Comparison of ENCODE assay signal across 18 cellular contexts in genomic region chr18:36162981-36163380, GRCh38. TPM values are rescaled to one million over a fixed set of nuclear protein-coding genes. Genes with fewer than 3 reads are reported as not detected.
DNase-seq lines count a peak whose midpoint lies in the region; ATAC-seq, FAIRE-seq and TF ChIP-seq lines count a peak whose summit lies in the region.
"Had no signal": no experiment of that assay in that cellular context is flagged by ENCODE, and none has a peak within 500 bp of the region (broad histone marks: within the 10 kb centered on the region; RNA-seq: fewer than 3 reads in every experiment).

No MANE protein-coding gene starts in this region.

- TF ChIP-seq CTCF in fibroblast of the aortic adventitia (IDR thresholded peaks at IDR 0.05; ENCODE audit: insufficient read depth, low read length) (no peak), uterus (IDR thresholded peaks at IDR 0.05) (no peak)

- H3K4me3 Mint-ChIP-seq in CD4-positive, CD25-positive, alpha-beta regulatory T cell: no peak overlapping the region
- H3K4me3 Mint-ChIP-seq in activated T-cell treated with anti-CD3 and anti-CD28 coated beads, Interleukin-2, amount 50 U/mL, for 4 hours: no peak overlapping the region
- H3K4me3 Mint-ChIP-seq: CD4-positive, alpha-beta memory T cell; HFFc6; IgD-negative memory B cell had no signal

- H3K27me3 ChIP-seq in CD4-positive, CD25-positive, alpha-beta regulatory T cell (ENCODE audit: control insufficient read depth, insufficient read depth, low read length): no peaks in the 10 kb centered on the region
- H3K27me3 ChIP-seq in uterus (no peaks in the 10 kb centered on the region), small intestine (ENCODE audit: control insufficient read depth in 2 of 2, insufficient read depth in 2 of 2, low read length in 2 of 2) (no peaks in the 10 kb centered on the region)
- H3K27me3 ChIP-seq: BLaER1 treated with 17β-estradiol and CSF1 and Interleukin-3, amounts not matched to agents 10 nM and 100 nM had no signal

- peaks cover 51% of the 10 kb centered on the region for H3K36me3 Mint-ChIP-seq in CD4-positive, CD25-positive, alpha-beta regulatory T cell
- peaks cover 39% of the 10 kb centered on the region for H3K36me3 Mint-ChIP-seq in activated T-cell treated with anti-CD3 and anti-CD28 coated beads, Interleukin-2, amount 50 U/mL, for 4 hours (ENCODE audit: insufficient read depth)

- H3K4me1 Mint-ChIP-seq in CD4-positive, CD25-positive, alpha-beta regulatory T cell: peaks cover 11 to 25% (median 23%) of the 10 kb centered on the region in 4 donors
- H3K4me1 Mint-ChIP-seq in activated T-cell treated with anti-CD3 and anti-CD28 coated beads, Interleukin-2, amount 50 U/mL, for 4 hours (ENCODE audit: low read depth): peaks cover 17% of the 10 kb centered on the region

- no peak for FAIRE-seq in small intestine (lab: Jason Lieb, UNC)
- FAIRE-seq: GM12892, GM19239 had no signal

- H3K9me3 ChIP-seq in CD4-positive, CD25-positive, alpha-beta regulatory T cell (ENCODE audit: control insufficient read depth in 2 of 2, low read length in 2 of 2): no peaks in the 10 kb centered on the region
- H3K9me3 ChIP-seq in uterus (no peaks in the 10 kb centered on the region), small intestine (ENCODE audit: control insufficient read depth, low read depth) (no peaks in the 10 kb centered on the region)

- intact Hi-C loops in uterus (cut with DNase I; ENCODE audit: low total_unique reads): no loop called here

- H3K9me3 Mint-ChIP-seq in CD4-positive, CD25-positive, alpha-beta regulatory T cell: no peaks in the 10 kb centered on the region
- H3K9me3 Mint-ChIP-seq in activated T-cell treated with anti-CD3 and anti-CD28 coated beads, Interleukin-2, amount 50 U/mL, for 4 hours: no peaks in the 10 kb centered on the region
- H3K9me3 Mint-ChIP-seq: HFFc6, IgD-negative memory B cell had no signal

- WGBS in small intestine, 3 donors: 89 to 100% (median 95%) methylated on average over 1 of the region's 1 CpG

- peaks cover 94% of the 10 kb centered on the region for H3K36me3 ChIP-seq in CD4-positive, CD25-positive, alpha-beta regulatory T cell (ENCODE audit: control insufficient read depth, insufficient read depth, low read length)
- no peaks in the 10 kb centered on the region for H3K36me3 ChIP-seq in uterus
- H3K36me3 ChIP-seq in small intestine (ENCODE audit: control insufficient read depth in 2 of 2, insufficient read depth in 2 of 2, low read length in 2 of 2): peaks cover 11 to 12% of the 10 kb centered on the region in 2 donors

- no peak overlapping the region for H3K27ac ChIP-seq in CD4-positive, CD25-positive, alpha-beta regulatory T cell (ENCODE audit: insufficient read depth, low read length, poor library complexity, severe bottlenecking)
- H3K27ac ChIP-seq in uterus: no peak overlapping the region
- H3K27ac ChIP-seq in small intestine (ENCODE audit: low read depth in 1 of 2, low read length in 1 of 2): no peak overlapping the region
- H3K27ac ChIP-seq: BLaER1 treated with 17β-estradiol and CSF1 and Interleukin-3, amounts not matched to agents 10 nM and 100 nM had no signal

- H3K27ac Mint-ChIP-seq in CD4-positive, CD25-positive, alpha-beta regulatory T cell: peak overlapping the region in 2 of 3 donors; percentile 47 to 88
- H3K27ac Mint-ChIP-seq: HFFc6, IgD-negative memory B cell had no signal

- no peak for ATAC-seq in CD4-positive, CD25-positive, alpha-beta regulatory T cell (ENCODE audit: low read depth in 2 of 2)
- no peak for ATAC-seq in GM21390 (IDR thresholded peaks at IDR 0.05; ENCODE audit: unreplicated experiment)
- no peak for ATAC-seq in activated T-cell treated with anti-CD3 and anti-CD28 coated beads, Interleukin-2, amount 50 U/mL, for 4 hours

- TF ChIP-seq POLR2A in uterus (IDR thresholded peaks at IDR 0.05): no peak

- H3K27me3 Mint-ChIP-seq in CD4-positive, CD25-positive, alpha-beta regulatory T cell: no peaks in the 10 kb centered on the region
- no peaks in the 10 kb centered on the region for H3K27me3 Mint-ChIP-seq in activated T-cell treated with anti-CD3 and anti-CD28 coated beads, Interleukin-2, amount 50 U/mL, for 4 hours (ENCODE audit: low read depth)
- H3K27me3 Mint-ChIP-seq: CD4-positive, alpha-beta memory T cell; IgD-negative memory B cell had no signal

- DNase-seq in CD4-positive, CD25-positive, alpha-beta regulatory T cell: no peak
- peak; percentile 21 for DNase-seq in HT1080 (ENCODE audit: low read depth)
- DNase-seq in dermis blood vessel endothelial cell: peak; percentile 88
- DNase-seq in fibroblast of the aortic adventitia (ENCODE audit: low read depth): peak; percentile 55
- DNase-seq in uterus: no peak
- no peak for DNase-seq in activated T-cell treated with anti-CD3 and anti-CD28 coated beads, Interleukin-2, amount 50 U/mL, for 4 hours
- DNase-seq in small intestine: no peak
- DNase-seq: ACHN; CD4-positive, alpha-beta memory T cell; DND-41; GDM1; HCEC 1CT; HFFc6 had no signal

- no peaks in the 10 kb centered on the region for H3K4me1 ChIP-seq in CD4-positive, CD25-positive, alpha-beta regulatory T cell (ENCODE audit: control insufficient read depth, insufficient read depth, low read length, poor library complexity, severe bottlenecking)
- no peaks in the 10 kb centered on the region for H3K4me1 ChIP-seq in uterus
- H3K4me1 ChIP-seq in small intestine (ENCODE audit: control insufficient read depth in 2 of 2, insufficient read depth in 1 of 2, low read depth in 1 of 2, low read length in 1 of 2): no peaks in the 10 kb centered on the region

- no peak overlapping the region for H3K4me3 ChIP-seq in CD4-positive, CD25-positive, alpha-beta regulatory T cell (ENCODE audit: low read depth, low read length)
- H3K4me3 ChIP-seq in fibroblast of the aortic adventitia (ENCODE audit: low read depth, low read length) (no peak overlapping the region), uterus (no peak overlapping the region), small intestine (ENCODE audit: low read depth in 1 of 2, low read length in 2 of 2) (no peak overlapping the region)
- H3K4me3 ChIP-seq: BLaER1 treated with 17β-estradiol and CSF1 and Interleukin-3, amounts not matched to agents 10 nM and 100 nM had no signal

RNA-seq across cellular contexts. Expression of gene MOCOS, which starts 24.3 kb away (rescaled TPM):
- total RNA-seq in CD4-positive, CD25-positive, alpha-beta regulatory T cell: not detected
- polyA plus RNA-seq in CD4-positive, CD25-positive, alpha-beta regulatory T cell: under 1 TPM in 1 of 4 donors, not detected in 3; 0.02 TPM
- 9.2 and 12.2 TPM in 2 replicates for total RNA-seq in HT1080 (2014; rRNA removed; shearing (Covaris generic))
- polyA plus RNA-seq in HT1080 (2015; cell fraction: cytosol; rRNA removed): 14.5 and 16.0 TPM in 2 replicates
- 25.6 and 26.0 TPM in 2 replicates for polyA plus RNA-seq in HT1080 (2015; cell fraction: nucleus; rRNA removed)
- total RNA-seq in dermis blood vessel endothelial cell (0.34 and 0.79 TPM in 2 replicates), fibroblast of the aortic adventitia (ENCODE audit: low replicate concordance) (3.5 and 13.1 TPM in 2 replicates), uterus (1 to 10 TPM in 2 of 4 donors, under 1 TPM in 1, not detected in 1; under 0.01 to 1.7 (median 1.4) TPM)
- total RNA-seq in activated T-cell treated with anti-CD3 and anti-CD28 coated beads, Interleukin-2, amount 50 U/mL, for 4 hours: under 1 TPM; 0.03 to 0.34 (median 0.05) TPM
- 10 to 100 TPM; 15.2 to 19.7 (median 18.1) TPM for polyA plus RNA-seq in small intestine

RNA-seq across cellular contexts. Expression of gene ELP2, which starts 33.3 kb away (rescaled TPM):
- total RNA-seq in CD4-positive, CD25-positive, alpha-beta regulatory T cell: 161 TPM
- polyA plus RNA-seq in CD4-positive, CD25-positive, alpha-beta regulatory T cell: 10 to 100 TPM; 71.0 to 96.6 (median 87.5) TPM
- 149 and 177 TPM in 2 replicates for total RNA-seq in HT1080 (2014; rRNA removed; shearing (Covaris generic))
- polyA plus RNA-seq in HT1080 (2015; cell fraction: cytosol; rRNA removed): 75.2 and 81.7 TPM in 2 replicates
- polyA plus RNA-seq in HT1080 (2015; cell fraction: nucleus; rRNA removed): 232 and 234 TPM in 2 replicates
- total RNA-seq in dermis blood vessel endothelial cell: 51.5 and 69.6 TPM in 2 replicates
- total RNA-seq in fibroblast of the aortic adventitia (ENCODE audit: low replicate concordance): 83.3 and 119 TPM in 2 replicates
- total RNA-seq in uterus: 100 to 1,000 TPM in 2 of 4 donors, 10 to 100 TPM in 2; 73.3 to 152 (median 113) TPM
- 100 to 1,000 TPM in 1 of 3 donors, 10 to 100 TPM in 2; 91.2 to 114 (median 99.2) TPM for total RNA-seq in activated T-cell treated with anti-CD3 and anti-CD28 coated beads, Interleukin-2, amount 50 U/mL, for 4 hours
- 10 to 100 TPM; 30.2 to 32.7 (median 30.8) TPM for polyA plus RNA-seq in small intestine

RNA-seq across cellular contexts. Expression of gene SLC39A6, which starts 33.8 kb away (rescaled TPM):
- 13.7 TPM for total RNA-seq in CD4-positive, CD25-positive, alpha-beta regulatory T cell
- polyA plus RNA-seq in CD4-positive, CD25-positive, alpha-beta regulatory T cell: 10 to 100 TPM; 22.3 to 25.9 (median 24.5) TPM
- total RNA-seq in HT1080 (2014; rRNA removed; shearing (Covaris generic)): 61.7 and 72.5 TPM in 2 replicates
- polyA plus RNA-seq in HT1080 (2015; cell fraction: cytosol; rRNA removed): 52.9 and 64.3 TPM in 2 replicates
- 59.3 and 60.2 TPM in 2 replicates for polyA plus RNA-seq in HT1080 (2015; cell fraction: nucleus; rRNA removed)
- total RNA-seq in dermis blood vessel endothelial cell: 18.2 and 18.5 TPM in 2 replicates
- 85.2 and 88.6 TPM in 2 replicates for total RNA-seq in fibroblast of the aortic adventitia (ENCODE audit: low replicate concordance)
- total RNA-seq in uterus: 10 to 100 TPM in 3 of 4 donors, 1 to 10 TPM in 1; 7.7 to 90.6 (median 31.1) TPM
- total RNA-seq in activated T-cell treated with anti-CD3 and anti-CD28 coated beads, Interleukin-2, amount 50 U/mL, for 4 hours: 10 to 100 TPM; 39.4 to 44.5 (median 40.1) TPM
- 1 to 10 TPM in 2 of 3 donors, under 1 TPM in 1; 0.89 to 9.3 (median 1.9) TPM for polyA plus RNA-seq in small intestine

Comparison
In these comparisons a context has a peak if more than half of its experiments do, and no peak if none do; other contexts are left out.
1. DNase-seq: peak in HT1080 (single experiment), dermis blood vessel endothelial cell (single experiment) and fibroblast of the aortic adventitia (single experiment); none in CD4-positive, CD25-positive, alpha-beta regulatory T cell (0 of 3), uterus (0 of 2), activated T-cell treated with anti-CD3 and anti-CD28 coated beads, Interleukin-2, amount 50 U/mL, for 4 hours (single experiment) and small intestine (single experiment).